ENCODE assay signal across 29 cellular contexts in genomic region chr3:76789262-76789661, GRCh38.
"Had no signal": no experiment of that assay in that cellular context is flagged by ENCODE, and none has a peak within 500 bp of the region (broad histone marks: within the 10 kb centered on the region; RNA-seq: fewer than 3 reads in every experiment).

No MANE protein-coding gene starts in this region.

- H3K9me3 ChIP-seq: lower lobe of right lung, mucosa of descending colon, stomach, thyroid gland, upper lobe of left lung, vagina had no signal

- H3K4me1 ChIP-seq: breast epithelium, esophagus muscularis mucosa, foreskin keratinocyte, heart left ventricle, lower lobe of right lung, stomach, thyroid gland, upper lobe of left lung, vagina had no signal

- DNase-seq: activated CD4-positive, alpha-beta memory T cell treated with anti-CD3 and anti-CD28 coated beads, Interleukin-2, amount 10 ng/mL, durations not matched to agents 7 days and 5 days; activated CD4-positive, alpha-beta T cell treated with anti-CD3 and anti-CD28 coated beads, Interleukin-2, amount 10 ng/mL, durations not matched to agents 7 days and 5 days; activated CD4-positive, CD25-positive, alpha-beta regulatory T cell treated with anti-CD3 and anti-CD28 coated beads, Interleukin-2, amount 50 U/mL, for 72 hours; activated CD8-positive, alpha-beta memory T cell treated with anti-CD3 and anti-CD28 coated beads, Interleukin-2, amount 50 U/mL, for 48 hours; activated gamma-delta T cell treated with Interleukin-2 at 50 U/mL for 16 hours; activated naive CD4-positive, alpha-beta T cell treated with anti-CD3 and anti-CD28 coated beads, Interleukin-2, amount 50 U/mL, for 16 hours; activated naive CD8-positive, alpha-beta T cell treated with anti-CD3 and anti-CD28 coated beads, Interleukin-2, amount 50 U/mL, for 24 hours; activated T-cell treated with anti-CD3 and anti-CD28 coated beads, Interleukin-2, amount 50 U/mL, for 24 hours; amygdala; foreskin keratinocyte; heart left ventricle; hypothalamus; lower lobe of right lung; mesenchymal stem cell; mucosa of descending colon; stimulated activated naive B cell treated with anti-CD40 and anti-IgM and Interleukin-4, amounts not matched to agents 10 μg/mL and 1 μg/mL and 100 μg/mL, for 72 hours; stomach; T-helper 17 cell; T1000; thyroid gland; upper lobe of left lung; WERI-Rb-1 had no signal

- H3K4me3 ChIP-seq: breast epithelium, esophagus muscularis mucosa, heart left ventricle, lower lobe of right lung, mucosa of descending colon, skin epidermis, stomach, thyroid gland, upper lobe of left lung, vagina had no signal

- H3K27ac ChIP-seq: breast epithelium, esophagus muscularis mucosa, foreskin keratinocyte, heart left ventricle, lower lobe of right lung, skin epidermis, stomach, thyroid gland, upper lobe of left lung, vagina, WERI-Rb-1 had no signal

- H3K27me3 ChIP-seq: breast epithelium, esophagus muscularis mucosa, foreskin keratinocyte, heart left ventricle, stomach, thyroid gland, upper lobe of left lung, vagina had no signal

- ATAC-seq: activated naive CD8-positive, alpha-beta T cell treated with anti-CD3 and anti-CD28 coated beads, Interleukin-2, amount 50 U/mL, for 24 hours; activated T-helper 17 cell treated with anti-CD3 and anti-CD28 coated beads, Interleukin-2, amount 50 U/mL, for 72 hours; foreskin keratinocyte; heart left ventricle; lower lobe of right lung; mucosa of descending colon; natural killer cell treated with Interleukin-12 subunit alpha and Interleukin-12 subunit beta and Interleukin-15 and Interleukin-18, amount 100 ng/mL, for 72 hours; sciatic nerve; stimulated activated naive B cell treated with anti-CD40 and anti-IgM and Interleukin-4, amounts not matched to agents 10 μg/mL and 1 μg/mL and 100 μg/mL, for 72 hours; T-helper 17 cell had no signal

- H3K36me3 ChIP-seq: breast epithelium, esophagus muscularis mucosa, heart left ventricle, lower lobe of right lung, stomach, thyroid gland, upper lobe of left lung, vagina, WERI-Rb-1 had no signal
